14 cellular contexts compared by ENCODE assay signal in genomic region chr9:37969130-37969529, GRCh38.
DNase-seq lines count a peak whose midpoint lies in the region; ATAC-seq and TF ChIP-seq lines count a peak whose summit lies in the region.
"Had no signal": no experiment of that assay in that cellular context is flagged by ENCODE, and none has a peak within 500 bp of the region (broad histone marks: within the 10 kb centered on the region; RNA-seq: fewer than 3 reads in every experiment).

No MANE protein-coding gene starts in this region.

- H3K4me1 ChIP-seq in body of pancreas (peaks cover 84% of the 10 kb centered on the region), upper lobe of right lung (peaks cover 46% of the 10 kb centered on the region), smooth muscle cell (ENCODE audit: low read depth) (peaks cover 5% of the 10 kb centered on the region)

- H3K27me3 ChIP-seq in body of pancreas = no peaks in the 10 kb centered on the region
- H3K27me3 ChIP-seq in upper lobe of right lung = no peaks in the 10 kb centered on the region
- H3K27me3 ChIP-seq in smooth muscle cell (ENCODE audit: low read depth) = no peaks in the 10 kb centered on the region

- peak; percentile 66 for ATAC-seq in body of pancreas
- ATAC-seq in upper lobe of right lung = no peak
- ATAC-seq: stimulated activated naive B cell treated with anti-CD40 and anti-IgM and Interleukin-4, amounts not matched to agents 10 μg/mL and 1 μg/mL and 100 μg/mL, for 72 hours had no signal

- CTCF ChIA-PET in activated CD4-positive, alpha-beta T cell treated with anti-CD3 and anti-CD28 coated beads, Interleukin-2, amount 10 ng/mL, durations not matched to agents 7 days and 5 days (lab: Charles Lee) = interaction anchor here (0.9 kb wide), 1 partner anchor 14 kb away, joined by 4 read pairs; no protein-coding TSS in a partner anchor

- peak in 1 of 3 donors; percentile 10 for TF ChIP-seq POLR2A in body of pancreas (IDR thresholded peaks at IDR 0.05)

- no peaks in the 10 kb centered on the region for H3K9me3 ChIP-seq in body of pancreas
- H3K9me3 ChIP-seq in upper lobe of right lung = no peaks in the 10 kb centered on the region
- H3K9me3 ChIP-seq in smooth muscle cell (replicated peaks; ENCODE audit: low read depth) = no peaks in the 10 kb centered on the region

- H3K4me3 ChIP-seq in body of pancreas = no peak overlapping the region
- H3K4me3 ChIP-seq in upper lobe of right lung = no peak overlapping the region
- H3K4me3 ChIP-seq in smooth muscle cell = no peak overlapping the region

- H3K4me3 Mint-ChIP-seq in activated CD4-positive, alpha-beta T cell treated with anti-CD3 and anti-CD28 coated beads, Interleukin-2, amount 10 ng/mL, durations not matched to agents 7 days and 5 days = no peak overlapping the region
- H3K4me3 Mint-ChIP-seq: stimulated activated naive B cell treated with anti-CD40 and anti-IgM and Interleukin-4, amounts not matched to agents 10 μg/mL and 1 μg/mL and 100 μg/mL, for 72 hours had no signal

- TF ChIP-seq CTCF in body of pancreas (IDR thresholded peaks at IDR 0.05) (no peak), upper lobe of right lung (IDR thresholded peaks at IDR 0.05) (no peak), smooth muscle cell (IDR thresholded peaks at IDR 0.05; ENCODE audit: borderline replicate concordance, insufficient read depth, poor library complexity, severe bottlenecking) (no peak)

- POLR2A ChIA-PET in activated CD4-positive, alpha-beta T cell treated with anti-CD3 and anti-CD28 coated beads, Interleukin-2, amount 10 ng/mL, durations not matched to agents 7 days and 5 days (lab: Charles Lee) = no interaction called here

- DNase-seq in DMS53 (lab: John Stamatoyannopoulos, UW) (peak; percentile 33), DMS53 treated with DMSO at 0.1 percent for 48 hours (lab: John Stamatoyannopoulos, UW; ENCODE audit: unreplicated experiment) (no peak), body of pancreas (peak; percentile 93 to 98 (median 96)), kidney tubule cell (ENCODE audit: low spot score) (peak; percentile 64), upper lobe of right lung (peak; percentile 63), NCI-H82 treated with DMSO at 0.1 percent for 48 hours (lab: John Stamatoyannopoulos, UW; ENCODE audit: unreplicated experiment) (no peak), smooth muscle cell (lab: John Stamatoyannopoulos, UW; ENCODE audit: unreplicated experiment) (no peak)
- DNase-seq in activated CD4-positive, alpha-beta T cell treated with anti-CD3 and anti-CD28 coated beads, Interleukin-2, amount 10 ng/mL, durations not matched to agents 7 days and 5 days = no peak
- DNase-seq: DND-41; NCI-H1092; NCI-H82; stimulated activated naive B cell treated with anti-CD40 and anti-IgM and Interleukin-4, amounts not matched to agents 10 μg/mL and 1 μg/mL and 100 μg/mL, for 72 hours; SW 1271 had no signal

- no peak overlapping the region for H2AFZ ChIP-seq in smooth muscle cell (ENCODE audit: low read depth)

- no peak overlapping the region for H3K9ac ChIP-seq in smooth muscle cell (ENCODE audit: low read depth)

- H3K27ac ChIP-seq in body of pancreas (peak overlapping the region; percentile 94 to 99 (median 97)), upper lobe of right lung (no peak overlapping the region), smooth muscle cell (ENCODE audit: low read depth) (no peak overlapping the region)
- H3K27ac ChIP-seq: 22Rv1 had no signal

- no peak overlapping the region for H3K4me2 ChIP-seq in smooth muscle cell

- intact Hi-C loops in body of pancreas (cut with DNase I) = loop anchor here (10.0 kb wide), 1 partner anchor 46 kb away; no protein-coding TSS in a partner anchor
- intact Hi-C loops in upper lobe of right lung (cut with DNase I) = no loop called here

- peaks cover 39% of the 10 kb centered on the region for H3K79me2 ChIP-seq in smooth muscle cell (ENCODE audit: low read depth)

- H3K4me1 Mint-ChIP-seq in activated CD4-positive, alpha-beta T cell treated with anti-CD3 and anti-CD28 coated beads, Interleukin-2, amount 10 ng/mL, durations not matched to agents 7 days and 5 days = peaks cover 2% of the 10 kb centered on the region
- H3K4me1 Mint-ChIP-seq: stimulated activated naive B cell treated with anti-CD40 and anti-IgM and Interleukin-4, amounts not matched to agents 10 μg/mL and 1 μg/mL and 100 μg/mL, for 72 hours had no signal

- peaks cover 30% of the 10 kb centered on the region for H4K20me1 ChIP-seq in smooth muscle cell (ENCODE audit: low read depth)

- no peaks in the 10 kb centered on the region for H3K36me3 ChIP-seq in body of pancreas (replicated peaks in 1 of 2; ENCODE audit: insufficient read depth in 1 of 2, low read depth in 2 of 2)
- H3K36me3 ChIP-seq in upper lobe of right lung = peaks cover 13% of the 10 kb centered on the region
- H3K36me3 ChIP-seq in smooth muscle cell (ENCODE audit: low read depth) = no peaks in the 10 kb centered on the region

- WGBS in body of pancreas, 2 donors = 18 to 22% methylated on average over 2 of the region's 2 CpGs
- whole genome bisulfite sequencing in smooth muscle cell (ENCODE audit: low lambda C conversion rate) = 68% methylated on average over 2 of the region's 2 CpGs

- no peak overlapping the region for H3K27ac Mint-ChIP-seq in activated CD4-positive, alpha-beta T cell treated with anti-CD3 and anti-CD28 coated beads, Interleukin-2, amount 10 ng/mL, durations not matched to agents 7 days and 5 days
- H3K27ac Mint-ChIP-seq: stimulated activated naive B cell treated with anti-CD40 and anti-IgM and Interleukin-4, amounts not matched to agents 10 μg/mL and 1 μg/mL and 100 μg/mL, for 72 hours had no signal

- H3K27me3 Mint-ChIP-seq in activated CD4-positive, alpha-beta T cell treated with anti-CD3 and anti-CD28 coated beads, Interleukin-2, amount 10 ng/mL, durations not matched to agents 7 days and 5 days = no peaks in the 10 kb centered on the region

- H3K9me3 Mint-ChIP-seq in activated CD4-positive, alpha-beta T cell treated with anti-CD3 and anti-CD28 coated beads, Interleukin-2, amount 10 ng/mL, durations not matched to agents 7 days and 5 days = no peaks in the 10 kb centered on the region
- H3K9me3 Mint-ChIP-seq: stimulated activated naive B cell treated with anti-CD40 and anti-IgM and Interleukin-4, amounts not matched to agents 10 μg/mL and 1 μg/mL and 100 μg/mL, for 72 hours had no signal

- no peaks in the 10 kb centered on the region for H3F3A ChIP-seq in smooth muscle cell (ENCODE audit: low read depth)

- H3K36me3 Mint-ChIP-seq in activated CD4-positive, alpha-beta T cell treated with anti-CD3 and anti-CD28 coated beads, Interleukin-2, amount 10 ng/mL, durations not matched to agents 7 days and 5 days (ENCODE audit: low read depth) = no peaks in the 10 kb centered on the region

Comparison
In these comparisons a context has a peak if more than half of its experiments do, and no peak if none do; other contexts are left out.
1. DNase-seq: peak in DMS53 (single experiment), body of pancreas (4 of 4), kidney tubule cell (single experiment) and upper lobe of right lung (single experiment); none in DMS53 treated with DMSO at 0.1 percent for 48 hours (single experiment), NCI-H82 treated with DMSO at 0.1 percent for 48 hours (single experiment), activated CD4-positive, alpha-beta T cell treated with anti-CD3 and anti-CD28 coated beads, Interleukin-2, amount 10 ng/mL, durations not matched to agents 7 days and 5 days (single experiment) and smooth muscle cell (single experiment).
2. H3K27ac ChIP-seq: peak in body of pancreas (4 of 4); none in upper lobe of right lung (single experiment) and smooth muscle cell (single experiment).